In the genomic region with DNA sequence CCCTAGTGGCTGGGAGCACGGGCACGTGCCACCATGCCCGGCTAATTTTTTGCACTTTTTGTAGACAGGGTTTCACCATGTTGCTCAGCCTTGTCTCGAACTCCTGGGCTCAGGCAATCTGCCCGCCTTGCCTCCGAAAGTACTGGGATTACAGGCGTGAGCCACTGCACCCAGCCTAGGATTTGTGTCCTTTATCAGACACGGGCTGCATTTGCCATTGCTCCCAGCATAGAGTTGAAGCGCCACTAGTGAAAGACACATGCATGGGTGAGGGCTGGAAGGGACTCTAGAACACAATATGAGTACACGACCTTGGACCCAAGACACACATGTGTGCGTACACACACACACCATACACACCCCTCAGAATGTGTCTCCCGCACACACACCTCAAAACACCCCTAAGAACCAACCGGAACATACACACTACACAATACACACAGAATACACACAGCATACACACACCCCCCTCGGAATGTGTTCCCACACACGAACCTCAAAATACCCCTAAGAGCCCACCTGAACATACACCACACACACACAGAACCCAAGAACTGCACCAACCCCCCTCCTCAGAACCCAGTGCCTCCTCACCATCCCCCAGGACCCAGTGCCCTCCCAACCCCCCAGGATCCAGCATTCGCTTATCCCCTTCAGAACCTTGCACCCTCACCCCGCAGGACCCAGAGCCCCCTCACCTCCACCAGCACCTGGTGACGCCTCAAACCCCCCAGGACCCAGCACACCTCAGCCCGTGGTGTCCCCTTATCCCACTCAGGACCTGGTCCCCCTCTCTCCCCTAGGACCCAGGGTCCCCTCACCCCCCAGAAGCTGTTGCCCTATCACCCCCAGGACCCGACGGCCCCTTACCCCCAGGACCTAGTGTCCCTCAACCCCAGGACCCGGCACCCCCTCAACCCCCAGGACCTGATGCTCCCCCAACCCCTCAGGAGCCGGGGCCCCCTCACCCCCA, we compare ENCODE assay signal across 1 cellular context.
A peak's percentile ranks its signal among the peaks of the same experiment; 100 is the strongest.
TF ChIP-seq lines count a peak whose summit lies in the region.

No MANE protein-coding gene starts in this region.

TF ChIP-seq in K562, 482 proteins besides CTCF, POLR2A, EP300 and RAD21:
- TF ChIP-seq, protein P1, sequence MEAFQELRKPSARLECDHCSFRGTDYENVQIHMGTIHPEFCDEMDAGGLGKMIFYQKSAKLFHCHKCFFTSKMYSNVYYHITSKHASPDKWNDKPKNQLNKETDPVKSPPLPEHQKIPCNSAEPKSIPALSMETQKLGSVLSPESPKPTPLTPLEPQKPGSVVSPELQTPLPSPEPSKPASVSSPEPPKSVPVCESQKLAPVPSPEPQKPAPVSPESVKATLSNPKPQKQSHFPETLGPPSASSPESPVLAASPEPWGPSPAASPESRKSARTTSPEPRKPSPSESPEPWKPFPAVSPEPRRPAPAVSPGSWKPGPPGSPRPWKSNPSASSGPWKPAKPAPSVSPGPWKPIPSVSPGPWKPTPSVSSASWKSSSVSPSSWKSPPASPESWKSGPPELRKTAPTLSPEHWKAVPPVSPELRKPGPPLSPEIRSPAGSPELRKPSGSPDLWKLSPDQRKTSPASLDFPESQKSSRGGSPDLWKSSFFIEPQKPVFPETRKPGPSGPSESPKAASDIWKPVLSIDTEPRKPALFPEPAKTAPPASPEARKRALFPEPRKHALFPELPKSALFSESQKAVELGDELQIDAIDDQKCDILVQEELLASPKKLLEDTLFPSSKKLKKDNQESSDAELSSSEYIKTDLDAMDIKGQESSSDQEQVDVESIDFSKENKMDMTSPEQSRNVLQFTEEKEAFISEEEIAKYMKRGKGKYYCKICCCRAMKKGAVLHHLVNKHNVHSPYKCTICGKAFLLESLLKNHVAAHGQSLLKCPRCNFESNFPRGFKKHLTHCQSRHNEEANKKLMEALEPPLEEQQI (IDR thresholded peaks at IDR 0.05), result no peak
- TF ChIP-seq, protein P2, sequence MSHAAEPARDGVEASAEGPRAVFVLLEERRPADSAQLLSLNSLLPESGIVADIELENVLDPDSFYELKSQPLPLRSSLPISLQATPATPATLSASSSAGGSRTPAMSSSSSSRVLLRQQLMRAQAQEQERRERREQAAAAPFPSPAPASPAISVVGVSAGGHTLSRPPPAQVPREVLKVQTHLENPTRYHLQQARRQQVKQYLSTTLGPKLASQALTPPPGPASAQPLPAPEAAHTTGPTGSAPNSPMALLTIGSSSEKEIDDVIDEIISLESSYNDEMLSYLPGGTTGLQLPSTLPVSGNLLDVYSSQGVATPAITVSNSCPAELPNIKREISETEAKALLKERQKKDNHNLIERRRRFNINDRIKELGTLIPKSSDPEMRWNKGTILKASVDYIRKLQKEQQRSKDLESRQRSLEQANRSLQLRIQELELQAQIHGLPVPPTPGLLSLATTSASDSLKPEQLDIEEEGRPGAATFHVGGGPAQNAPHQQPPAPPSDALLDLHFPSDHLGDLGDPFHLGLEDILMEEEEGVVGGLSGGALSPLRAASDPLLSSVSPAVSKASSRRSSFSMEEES (CRISPR knock-in tag; IDR thresholded peaks at IDR 0.05), result no peak
- TF ChIP-seq, protein P3, sequence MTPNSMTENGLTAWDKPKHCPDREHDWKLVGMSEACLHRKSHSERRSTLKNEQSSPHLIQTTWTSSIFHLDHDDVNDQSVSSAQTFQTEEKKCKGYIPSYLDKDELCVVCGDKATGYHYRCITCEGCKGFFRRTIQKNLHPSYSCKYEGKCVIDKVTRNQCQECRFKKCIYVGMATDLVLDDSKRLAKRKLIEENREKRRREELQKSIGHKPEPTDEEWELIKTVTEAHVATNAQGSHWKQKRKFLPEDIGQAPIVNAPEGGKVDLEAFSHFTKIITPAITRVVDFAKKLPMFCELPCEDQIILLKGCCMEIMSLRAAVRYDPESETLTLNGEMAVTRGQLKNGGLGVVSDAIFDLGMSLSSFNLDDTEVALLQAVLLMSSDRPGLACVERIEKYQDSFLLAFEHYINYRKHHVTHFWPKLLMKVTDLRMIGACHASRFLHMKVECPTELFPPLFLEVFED (CRISPR knock-in tag; conservative IDR thresholded peaks at IDR 0.05), result 0 out of 2 replicates have a peak, but pooled peaks have one; percentile 41
- TF ChIP-seq NFRKB (IDR thresholded peaks at IDR 0.05; ENCODE audit: low read depth) (no peak), STAT5B (CRISPR knock-in tag; IDR thresholded peaks at IDR 0.05) (no peak), NFE2L1 (tag; IDR thresholded peaks at IDR 0.05; ENCODE audit: borderline replicate concordance, low read depth) (no peak), SOX6 (IDR thresholded peaks at IDR 0.05) (no peak), ZBTB7A (IDR thresholded peaks at IDR 0.05; ENCODE audit: borderline replicate concordance, control insufficient read depth, low read depth, low read length) (0 out of 2 replicates have a peak, but pooled peaks have one; percentile 46), JUNB (CRISPR knock-in tag; conservative IDR thresholded peaks at IDR 0.05) (no peak), KDM2B (CRISPR knock-in tag; IDR thresholded peaks at IDR 0.05) (no peak)
- TF ChIP-seq, protein P4, sequence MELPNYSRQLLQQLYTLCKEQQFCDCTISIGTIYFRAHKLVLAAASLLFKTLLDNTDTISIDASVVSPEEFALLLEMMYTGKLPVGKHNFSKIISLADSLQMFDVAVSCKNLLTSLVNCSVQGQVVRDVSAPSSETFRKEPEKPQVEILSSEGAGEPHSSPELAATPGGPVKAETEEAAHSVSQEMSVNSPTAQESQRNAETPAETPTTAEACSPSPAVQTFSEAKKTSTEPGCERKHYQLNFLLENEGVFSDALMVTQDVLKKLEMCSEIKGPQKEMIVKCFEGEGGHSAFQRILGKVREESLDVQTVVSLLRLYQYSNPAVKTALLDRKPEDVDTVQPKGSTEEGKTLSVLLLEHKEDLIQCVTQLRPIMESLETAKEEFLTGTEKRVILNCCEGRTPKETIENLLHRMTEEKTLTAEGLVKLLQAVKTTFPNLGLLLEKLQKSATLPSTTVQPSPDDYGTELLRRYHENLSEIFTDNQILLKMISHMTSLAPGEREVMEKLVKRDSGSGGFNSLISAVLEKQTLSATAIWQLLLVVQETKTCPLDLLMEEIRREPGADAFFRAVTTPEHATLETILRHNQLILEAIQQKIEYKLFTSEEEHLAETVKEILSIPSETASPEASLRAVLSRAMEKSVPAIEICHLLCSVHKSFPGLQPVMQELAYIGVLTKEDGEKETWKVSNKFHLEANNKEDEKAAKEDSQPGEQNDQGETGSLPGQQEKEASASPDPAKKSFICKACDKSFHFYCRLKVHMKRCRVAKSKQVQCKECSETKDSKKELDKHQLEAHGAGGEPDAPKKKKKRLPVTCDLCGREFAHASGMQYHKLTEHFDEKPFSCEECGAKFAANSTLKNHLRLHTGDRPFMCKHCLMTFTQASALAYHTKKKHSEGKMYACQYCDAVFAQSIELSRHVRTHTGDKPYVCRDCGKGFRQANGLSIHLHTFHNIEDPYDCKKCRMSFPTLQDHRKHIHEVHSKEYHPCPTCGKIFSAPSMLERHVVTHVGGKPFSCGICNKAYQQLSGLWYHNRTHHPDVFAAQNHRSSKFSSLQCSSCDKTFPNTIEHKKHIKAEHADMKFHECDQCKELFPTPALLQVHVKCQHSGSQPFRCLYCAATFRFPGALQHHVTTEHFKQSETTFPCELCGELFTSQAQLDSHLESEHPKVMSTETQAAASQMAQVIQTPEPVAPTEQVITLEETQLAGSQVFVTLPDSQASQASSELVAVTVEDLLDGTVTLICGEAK (IDR thresholded peaks at IDR 0.05), result peak; percentile 9; the same call in 1 of the 2 replicates
- TF ChIP-seq, protein P4 (CRISPR knock-in tag; IDR thresholded peaks at IDR 0.05), result no peak
- TF ChIP-seq, protein P5, sequence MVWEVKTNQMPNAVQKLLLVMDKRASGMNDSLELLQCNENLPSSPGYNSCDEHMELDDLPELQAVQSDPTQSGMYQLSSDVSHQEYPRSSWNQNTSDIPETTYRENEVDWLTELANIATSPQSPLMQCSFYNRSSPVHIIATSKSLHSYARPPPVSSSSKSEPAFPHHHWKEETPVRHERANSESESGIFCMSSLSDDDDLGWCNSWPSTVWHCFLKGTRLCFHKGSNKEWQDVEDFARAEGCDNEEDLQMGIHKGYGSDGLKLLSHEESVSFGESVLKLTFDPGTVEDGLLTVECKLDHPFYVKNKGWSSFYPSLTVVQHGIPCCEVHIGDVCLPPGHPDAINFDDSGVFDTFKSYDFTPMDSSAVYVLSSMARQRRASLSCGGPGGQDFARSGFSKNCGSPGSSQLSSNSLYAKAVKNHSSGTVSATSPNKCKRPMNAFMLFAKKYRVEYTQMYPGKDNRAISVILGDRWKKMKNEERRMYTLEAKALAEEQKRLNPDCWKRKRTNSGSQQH (CRISPR knock-in tag; IDR thresholded peaks at IDR 0.05), result peak; percentile 80; the same call in 1 of the 2 replicates
